Comparison of ENCODE assay signal across 22 cellular contexts in genomic region chr2:169034984-169035544, GRCh38. TPM values are rescaled to one million over a fixed set of nuclear protein-coding genes. Genes with fewer than 3 reads are reported as not detected.
DNase-seq lines count a peak whose midpoint lies in the region; ATAC-seq, FAIRE-seq and TF ChIP-seq lines count a peak whose summit lies in the region.
"Had no signal": no experiment of that assay in that cellular context is flagged by ENCODE, and none has a peak within 500 bp of the region (broad histone marks: within the 10 kb centered on the region; RNA-seq: fewer than 3 reads in every experiment).

No MANE protein-coding gene starts in this region.

- DNase-seq in GM19239 (ENCODE audit: insufficient read length, low spot score): no peak
- no peak for DNase-seq in K562 (ENCODE audit: extremely low read depth in 1 of 4, low spot score in 3 of 4)
- DNase-seq in left colon: no peak
- no peak for DNase-seq in stomach
- DNase-seq in NK-92 treated with Interleukin-12 subunit alpha and Interleukin-12 subunit beta, amount 100 ng/mL, for 24 hours (lab: John Stamatoyannopoulos, UW): no peak
- DNase-seq in NCI-H2107 treated with DMSO at 0.1 percent for 48 hours (lab: John Stamatoyannopoulos, UW; ENCODE audit: unreplicated experiment): no peak
- DNase-seq: 8988T, DMS153, H9, IMR-90, NCI-H1092, NCI-H1417 treated with DMSO at 0.1 percent for 48 hours, NCI-H187, NCI-H2081 treated with DMSO at 0.1 percent for 48 hours, NCI-H2171 treated with DMSO at 0.1 percent for 48 hours, NCI-H345, NCI-H748 treated with DMSO at 0.1 percent for 48 hours, SHP77 treated with DMSO at 0.1 percent for 48 hours had no signal

- FAIRE-seq in GM19239 (lab: Jason Lieb, UNC): peak; percentile 44
- FAIRE-seq in K562 (lab: Jason Lieb, UNC): no peak

- in situ Hi-C loops in K562 (cut with MboI): no loop called here

- H4K20me1 ChIP-seq in K562 (replicated peaks; ENCODE audit: control insufficient read depth, insufficient read depth, low read length): no peaks in the 10 kb centered on the region

- no peak for TF ChIP-seq RAD21 in K562 (CRISPR knock-in tag; conservative IDR thresholded peaks at IDR 0.05 in 1 of 2, IDR thresholded peaks at IDR 0.05 in 1 of 2)

- intact Hi-C loops in K562 (cut with micrococcal nuclease): loop anchor here (5.0 kb wide), 2 partner anchors 72 to 73 kb away; no protein-coding TSS in a partner anchor
- intact Hi-C loops in left colon (cut with DNase I, micrococcal nuclease): no loop called here
- intact Hi-C loops in stomach (cut with DNase I; ENCODE audit: low total_unique reads): no loop called here

- H3K79me2 ChIP-seq in K562 (ENCODE audit: control insufficient read depth, insufficient read depth, low read length): no peaks in the 10 kb centered on the region

- TF ChIP-seq CTCF in K562 (IDR thresholded peaks at IDR 0.05 in 2 of 3, conservative IDR thresholded peaks at IDR 0.05 in 1 of 3; ENCODE audit: insufficient read depth in 2 of 3, low read depth in 1 of 3, low read length in 3 of 3): no peak
- TF ChIP-seq CTCF in stomach (IDR thresholded peaks at IDR 0.05): no peak

- TF ChIP-seq POLR2A in K562 (conservative IDR thresholded peaks at IDR 0.05) (no peak), stomach (IDR thresholded peaks at IDR 0.05) (no peak)

- no peak for TF ChIP-seq EP300 in K562 (IDR thresholded peaks at IDR 0.05; ENCODE audit: low read length)
- TF ChIP-seq EP300 in stomach (IDR thresholded peaks at IDR 0.05): no peak

- CTCF ChIA-PET in K562 (lab: Yijun Ruan, JAX; ENCODE audit: low intra/inter-chr PET ratio): no interaction called here

- ATAC-seq in K562 (no peak), left colon (peak; percentile 65), HG02763 (IDR thresholded peaks at IDR 0.05; ENCODE audit: unreplicated experiment) (no peak)
- ATAC-seq: GM23338 had no signal

- peaks cover 8% of the 10 kb centered on the region; the same call in 1 of the 2 replicates for H3K9me3 ChIP-seq in K562 (replicated peaks; ENCODE audit: control insufficient read depth, insufficient read depth, low read depth, low read length)
- peaks cover 0 to 6% (median 0%) of the 10 kb centered on the region in 4 donors for H3K9me3 ChIP-seq in stomach

- POLR2A ChIA-PET in K562 (lab: Yijun Ruan, JAX): interaction anchor here (0.6 to 1.1 kb wide), 3 partner anchors 9 to 12 kb away, joined by 3 read pairs; no protein-coding TSS in a partner anchor

- peaks cover 0 to 29% of the 10 kb centered on the region in 2 experiments; a peak in 4 of 5 replicates for H3K4me1 ChIP-seq in K562 (replicated peaks in 1 of 2; ENCODE audit: control insufficient read depth in 2 of 2, insufficient read depth in 2 of 2, low read length in 2 of 2)
- H3K4me1 ChIP-seq in stomach: no peaks in the 10 kb centered on the region

- H3K4me3 ChIP-seq in K562 (no peak overlapping the region), stomach (no peak overlapping the region)
- H3K4me3 ChIP-seq: GM23338, SK-N-MC had no signal

- no peaks in the 10 kb centered on the region for H3K9me1 ChIP-seq in K562 (ENCODE audit: control insufficient read depth, insufficient read depth, low read length)

- BruUV-seq in K562 (replicated peaks; lab: Mats Ljungman, UMichigan): no TSS peak

- H3K36me3 ChIP-seq in K562 (ENCODE audit: control insufficient read depth, insufficient read depth, low read length) (no peaks in the 10 kb centered on the region), stomach (no peaks in the 10 kb centered on the region)

- H2AFZ ChIP-seq in K562 (ENCODE audit: low read depth, low read length): peak overlapping the region; percentile 80

- H3K4me2 ChIP-seq in K562 (ENCODE audit: insufficient read depth, low read length): no peak overlapping the region
- H3K4me2 ChIP-seq: GM23338 had no signal

- no peaks in the 10 kb centered on the region for H3K27me3 ChIP-seq in K562 (ENCODE audit: control insufficient read depth in 2 of 2, insufficient read depth in 2 of 2, low read length in 2 of 2)
- H3K27me3 ChIP-seq in stomach: no peaks in the 10 kb centered on the region

- H3K27ac ChIP-seq in K562 (ENCODE audit: extremely low read depth, low read depth, low read length): no peak overlapping the region
- H3K27ac ChIP-seq in stomach: peak overlapping the region in 3 of 5 donors; percentile 57 to 75 (median 61)
- H3K27ac ChIP-seq: SK-N-MC had no signal

- H3K9ac ChIP-seq in K562 (ENCODE audit: insufficient read depth in 1 of 2, low read depth in 2 of 2, low read length in 2 of 2): no peak overlapping the region

TF ChIP-seq in K562, 482 proteins besides CTCF, POLR2A, EP300 and RAD21 (continues in another document):
- TF ChIP-seq CHCHD3 (CRISPR knock-in tag; IDR thresholded peaks at IDR 0.05) (no peak), CHD4 (IDR thresholded peaks at IDR 0.05; ENCODE audit: insufficient read depth, insufficient replicate concordance, low read depth, low read length, poor library complexity, severe bottlenecking) (peak; percentile 90), ZNF217 (CRISPR knock-in tag; IDR thresholded peaks at IDR 0.05) (no peak), ZNF785 (CRISPR knock-in tag; IDR thresholded peaks at IDR 0.05) (no peak), BCOR (IDR thresholded peaks at IDR 0.05) (peak; percentile 94), ZKSCAN1 (IDR thresholded peaks at IDR 0.05; ENCODE audit: low read depth, low read length) (no peak), TSC22D4 (tag; IDR thresholded peaks at IDR 0.05) (no peak), KDM1A (IDR thresholded peaks at IDR 0.05) (peak in 1 of 2 experiments; percentile 76; a peak in 3 of 4 replicates), NCOA2 (IDR thresholded peaks at IDR 0.05; ENCODE audit: partially characterized antibody in 2 of 2) (no peak), CREB5 (CRISPR knock-in tag; IDR thresholded peaks at IDR 0.05) (no peak), ADNP (tag; IDR thresholded peaks at IDR 0.05) (peak; percentile 86), SOX6 (IDR thresholded peaks at IDR 0.05) (no peak), TEAD4 (IDR thresholded peaks at IDR 0.05; ENCODE audit: low read length) (no peak), TEAD4 (CRISPR knock-in tag; IDR thresholded peaks at IDR 0.05; ENCODE audit: borderline replicate concordance) (no peak), SIX5 (IDR thresholded peaks at IDR 0.05; ENCODE audit: borderline replicate concordance in 1 of 2, insufficient read depth in 1 of 2, low read depth in 1 of 2, low read length in 2 of 2) (no peak), ARID1B (IDR thresholded peaks at IDR 0.05) (no peak)

RNA-seq across cellular contexts. Expression of gene ABCB11, which starts 3.9 kb away (rescaled TPM):
- 0.09 and 0.25 TPM in 2 replicates for total RNA-seq in K562 (2011; cell fraction: chromatin; rRNA removed; ENCODE audit: low replicate concordance)
- 0.13 and 0.17 TPM in 2 replicates for total RNA-seq in K562 (2011; cell fraction: nucleolus; rRNA removed)
- not detected in 2 replicates for total RNA-seq in K562 (2011; cell fraction: nucleoplasm; rRNA removed)
- 0.08 and 0.23 TPM in 2 replicates for total RNA-seq in K562 (2014; rRNA removed)
- 0.10 and 0.11 TPM in 2 replicates for total RNA-seq in K562 (2014; rRNA removed; fragmentation: Illumina TruSeq; extraction: Trizol)
- total RNA-seq in K562 (2015; rRNA removed; fragmentation: Illumina TruSeq; extraction: Trizol): 0.30 and 0.51 TPM in 2 replicates
- 0.18 and 0.25 TPM in 2 replicates for total RNA-seq in K562 (2021)
- polyA plus RNA-seq in K562 (2011; rRNA removed): 0.03 and 0.06 TPM in 2 replicates
- 0.01 TPM in 2 replicates for polyA plus RNA-seq in K562 (2011; cell fraction: cytosol; rRNA removed)
- 0.07 and 0.09 TPM in 2 replicates for polyA plus RNA-seq in K562 (2011; cell fraction: nucleus; rRNA removed)
- 0.12 and 0.40 TPM in 2 replicates for polyA plus RNA-seq in K562 (2012)
- 0.09 and 0.10 TPM in 2 replicates for polyA plus RNA-seq in K562 (2014; fragmentation: Illumina TruSeq; extraction: Trizol)
- polyA plus RNA-seq in K562 (2014; fragmentation: Nextera tagmentation; extraction: Ambion mirVana): under 1 TPM in 1 of 2 experiments, not detected in 1; 0.06 TPM
- 0.04 and 0.08 TPM in 2 replicates for polyA plus RNA-seq in K562 (2014; rRNA removed)
- polyA minus RNA-seq in K562 (2011; rRNA and poly(A)+ RNA removed): 0.04 and 0.06 TPM in 2 replicates
- polyA minus RNA-seq in K562 (2011; cell fraction: cytosol; rRNA and poly(A)+ RNA removed): not detected in 2 replicates
- polyA minus RNA-seq in K562 (2011; cell fraction: nucleus; rRNA and poly(A)+ RNA removed): 0.11 and 0.13 TPM in 2 replicates
- total RNA-seq in left colon: 1 to 10 TPM; 4.1 TPM
- total RNA-seq in stomach: under 1 TPM in 2 of 5 donors, not detected in 3; 0.18 to 0.58 TPM
- polyA plus RNA-seq in stomach: not detected
- total RNA-seq: GM23338, H9, IMR-90 had no signal
- polyA plus RNA-seq: BJ, GM23338, IMR-90 had no signal

RNA-seq across cellular contexts. Expression of gene DHRS9, which starts 34.3 kb away (rescaled TPM):
- total RNA-seq in K562 (2011; cell fraction: chromatin; rRNA removed; ENCODE audit: low replicate concordance): 0.28 and 0.58 TPM in 2 replicates
- 0.50 and 0.53 TPM in 2 replicates for total RNA-seq in K562 (2011; cell fraction: nucleolus; rRNA removed)
- total RNA-seq in K562 (2011; cell fraction: nucleoplasm; rRNA removed): 0.73 and 0.99 TPM in 2 replicates
- 0.08 and 0.27 TPM in 2 replicates for total RNA-seq in K562 (2014; rRNA removed)
- 0.32 and 0.69 TPM in 2 replicates for total RNA-seq in K562 (2014; rRNA removed; fragmentation: Illumina TruSeq; extraction: Trizol)
- 1.5 and 1.8 TPM in 2 replicates for total RNA-seq in K562 (2015; rRNA removed; fragmentation: Illumina TruSeq; extraction: Trizol)
- total RNA-seq in K562 (2021): 0.27 and 0.49 TPM in 2 replicates
- 0.54 and 0.71 TPM in 2 replicates for polyA plus RNA-seq in K562 (2011; rRNA removed)
- polyA plus RNA-seq in K562 (2011; cell fraction: cytosol; rRNA removed): 0.19 TPM in 2 replicates
- polyA plus RNA-seq in K562 (2011; cell fraction: nucleus; rRNA removed): 0.18 and 0.59 TPM in 2 replicates
- polyA plus RNA-seq in K562 (2012): 0.76 and 0.79 TPM in 2 replicates
- 0.43 and 0.54 TPM in 2 replicates for polyA plus RNA-seq in K562 (2014; fragmentation: Illumina TruSeq; extraction: Trizol)
- polyA plus RNA-seq in K562 (2014; fragmentation: Nextera tagmentation; extraction: Ambion mirVana): 1 to 10 TPM; 1.4 to 1.7 TPM
- polyA plus RNA-seq in K562 (2014; rRNA removed): 0.65 and 1.9 TPM in 2 replicates
- 0.28 and 0.39 TPM in 2 replicates for polyA minus RNA-seq in K562 (2011; rRNA and poly(A)+ RNA removed)
- not detected in 2 replicates for polyA minus RNA-seq in K562 (2011; cell fraction: cytosol; rRNA and poly(A)+ RNA removed)
- 0.27 and 0.33 TPM in 2 replicates for polyA minus RNA-seq in K562 (2011; cell fraction: nucleus; rRNA and poly(A)+ RNA removed)
- 100 to 1,000 TPM; 202 to 206 TPM for total RNA-seq in left colon
- 10 to 100 TPM in 1 of 5 donors, 1 to 10 TPM in 3, not detected in 1; 1.3 to 19.3 (median 5.1) TPM for total RNA-seq in stomach
- polyA plus RNA-seq in stomach: 1 to 10 TPM; 1.6 to 3.5 (median 2.5) TPM
- total RNA-seq: GM23338, H9, IMR-90 had no signal
- polyA plus RNA-seq: BJ, GM23338, IMR-90 had no signal

Comparison
In these comparisons a context has a peak if more than half of its experiments do, and no peak if none do; other contexts are left out.
1. RNA of gene DHRS9, which starts 34.3 kb away (total RNA-seq): 202 to 206 TPM in left colon; 1.3 to 19.3 TPM in stomach and 0.08 to 1.8 TPM in K562; every median in the first group is over 4 times any median in the second.